Comparison of ENCODE assay signal across 11 cellular contexts in the genomic region with DNA sequence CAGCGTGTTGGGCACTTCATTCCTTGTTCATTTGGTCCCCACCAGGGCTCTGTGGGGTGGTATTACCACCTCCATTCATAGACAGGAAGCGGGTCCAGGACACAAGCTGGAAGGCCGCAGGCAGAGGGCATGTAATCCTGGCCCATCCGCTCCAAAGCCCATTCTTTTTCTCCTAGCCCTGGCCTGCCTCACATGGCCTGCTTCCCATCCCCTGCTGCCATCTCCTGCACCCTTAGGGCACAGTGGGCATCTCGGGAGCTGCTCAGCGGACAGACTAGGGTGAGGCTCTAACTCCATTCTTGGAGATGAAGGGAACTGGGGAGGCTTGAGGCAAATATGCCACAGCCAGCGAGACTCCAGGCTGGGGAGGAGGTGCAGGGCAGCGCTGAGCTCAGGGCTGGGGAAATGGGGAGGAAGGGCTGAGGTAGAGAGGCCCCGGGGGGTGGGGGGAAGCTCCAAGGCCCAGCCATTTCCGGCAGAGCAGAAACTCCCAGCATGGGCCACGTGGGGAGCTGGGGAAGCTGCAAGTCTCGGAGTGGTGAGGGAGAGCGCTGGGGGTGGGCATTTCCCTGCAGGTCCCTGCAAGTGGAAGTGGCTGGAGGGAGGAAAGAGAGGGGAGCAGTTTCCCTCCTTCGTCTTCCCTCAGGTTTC. TPM values are rescaled to one million over a fixed set of nuclear protein-coding genes. Genes with fewer than 3 reads are reported as not detected.
DNase-seq lines count a peak whose midpoint lies in the region; ATAC-seq and TF ChIP-seq lines count a peak whose summit lies in the region.
"Had no signal": no experiment of that assay in that cellular context is flagged by ENCODE, and none has a peak within 500 bp of the region (broad histone marks: within the 10 kb centered on the region; RNA-seq: fewer than 3 reads in every experiment).

No MANE protein-coding gene starts in this region.

- CTCF ChIA-PET in naive thymus-derived CD4-positive, alpha-beta T cell (lab: Charles Lee), result interaction anchor here (0.7 to 2.5 kb wide), 8 partner anchors 9 to 347 kb away, joined by 3 to 16 read pairs (median 5); a partner anchor contains a TSS

- ATAC-seq in activated naive CD4-positive, alpha-beta T cell treated with anti-CD3 and anti-CD28 coated beads, Interleukin-2, amount 50 U/mL, for 72 hours, result peak; percentile 86 to 87
- peak; percentile 86 for ATAC-seq in naive thymus-derived CD4-positive, alpha-beta T cell
- no peak for ATAC-seq in HG03439 (IDR thresholded peaks at IDR 0.05; ENCODE audit: unreplicated experiment)
- no peak for ATAC-seq in HG02870 (IDR thresholded peaks at IDR 0.05; ENCODE audit: unreplicated experiment)

- peak overlapping the region; percentile 38 for H3K4me3 ChIP-seq in naive thymus-derived CD4-positive, alpha-beta T cell (ENCODE audit: low read length)
- H3K4me3 ChIP-seq in HAP-1, result no peak overlapping the region

- peak overlapping the region; percentile 34 for H3K27ac ChIP-seq in naive thymus-derived CD4-positive, alpha-beta T cell (ENCODE audit: low read depth, low read length)

- H3K36me3 ChIP-seq in naive thymus-derived CD4-positive, alpha-beta T cell (ENCODE audit: control insufficient read depth in 2 of 3, insufficient read depth in 3 of 3, low read length in 3 of 3), result no peaks in the 10 kb centered on the region
- no peaks in the 10 kb centered on the region for H3K36me3 ChIP-seq in HAP-1 (replicated peaks)

- peaks cover 0 to 4% (median 0%) of the 10 kb centered on the region in 5 donors for H3K27me3 Mint-ChIP-seq in naive thymus-derived CD4-positive, alpha-beta T cell
- H3K27me3 Mint-ChIP-seq in osteocyte (ENCODE audit: unreplicated experiment), result peaks cover 2% of the 10 kb centered on the region

- H3K9me3 Mint-ChIP-seq in activated naive CD4-positive, alpha-beta T cell treated with anti-CD3 and anti-CD28 coated beads, Interleukin-2, amount 50 U/mL, for 72 hours, result no peaks in the 10 kb centered on the region
- no peaks in the 10 kb centered on the region for H3K9me3 Mint-ChIP-seq in naive thymus-derived CD4-positive, alpha-beta T cell
- H3K9me3 Mint-ChIP-seq in osteocyte (ENCODE audit: unreplicated experiment), result no peaks in the 10 kb centered on the region

- H3K9me3 ChIP-seq in naive thymus-derived CD4-positive, alpha-beta T cell (ENCODE audit: control insufficient read depth in 2 of 3, low read length in 3 of 3), result no peaks in the 10 kb centered on the region
- no peaks in the 10 kb centered on the region for H3K9me3 ChIP-seq in HAP-1

- no peaks in the 10 kb centered on the region for H3K27me3 ChIP-seq in naive thymus-derived CD4-positive, alpha-beta T cell (ENCODE audit: control insufficient read depth in 2 of 2, insufficient read depth in 2 of 2, low read length in 2 of 2)
- H3K27me3 ChIP-seq in HAP-1 (ENCODE audit: low read depth), result peaks cover 2% of the 10 kb centered on the region; the same call in 1 of the 2 replicates

- no peak for TF ChIP-seq CTCF in osteocyte (IDR thresholded peaks at IDR 0.05)

- in situ Hi-C loops in HAP-1 (cut with MboI; ENCODE audit: low sequenced_read_pairs), result no loop called here

- H3K4me1 Mint-ChIP-seq in naive thymus-derived CD4-positive, alpha-beta T cell, result peaks cover 31 to 60% (median 54%) of the 10 kb centered on the region in 7 donors
- H3K4me1 Mint-ChIP-seq in osteocyte (ENCODE audit: unreplicated experiment), result peaks cover 11% of the 10 kb centered on the region

- POLR2A ChIA-PET in naive thymus-derived CD4-positive, alpha-beta T cell (lab: Charles Lee), result interaction anchor here (0.6 to 3.1 kb wide), 15 partner anchors 11 to 572 kb away, joined by 3 to 28 read pairs (median 4); a partner anchor contains a TSS

- intact Hi-C loops in naive thymus-derived CD4-positive, alpha-beta T cell (cut with micrococcal nuclease), result loop anchor here in 1 of 2 donors (2.0 kb wide), 1 partner anchor 15 kb away; no protein-coding TSS in a partner anchor

- peaks cover 12 to 24% of the 10 kb centered on the region in 2 donors for H3K4me1 ChIP-seq in naive thymus-derived CD4-positive, alpha-beta T cell (ENCODE audit: control insufficient read depth in 2 of 2, insufficient read depth in 2 of 2, low read length in 2 of 2)
- H3K4me1 ChIP-seq in HAP-1, result no peaks in the 10 kb centered on the region

- peak overlapping the region; percentile 54 to 87 for H3K27ac Mint-ChIP-seq in activated naive CD4-positive, alpha-beta T cell treated with anti-CD3 and anti-CD28 coated beads, Interleukin-2, amount 50 U/mL, for 72 hours
- peak overlapping the region in 8 of 9 donors; percentile 56 to 82 (median 76) for H3K27ac Mint-ChIP-seq in naive thymus-derived CD4-positive, alpha-beta T cell
- H3K27ac Mint-ChIP-seq in osteocyte (ENCODE audit: unreplicated experiment), result no peak overlapping the region

- no peaks in the 10 kb centered on the region for H3K36me3 Mint-ChIP-seq in activated naive CD4-positive, alpha-beta T cell treated with anti-CD3 and anti-CD28 coated beads, Interleukin-2, amount 50 U/mL, for 72 hours
- no peaks in the 10 kb centered on the region for H3K36me3 Mint-ChIP-seq in naive thymus-derived CD4-positive, alpha-beta T cell
- H3K36me3 Mint-ChIP-seq in osteocyte (ENCODE audit: unreplicated experiment), result no peaks in the 10 kb centered on the region

- DNase-seq in CMK (ENCODE audit: low read depth) (peak; percentile 75), NOMO-1 treated with DMSO at 0.1 percent for 48 hours (lab: John Stamatoyannopoulos, UW; ENCODE audit: unreplicated experiment) (peak; percentile 51), HAP-1 (ENCODE audit: low spot score in 2 of 2) (no peak), osteocyte (ENCODE audit: extremely low spot score, unreplicated experiment) (no peak)
- DNase-seq in activated naive CD4-positive, alpha-beta T cell treated with anti-CD3 and anti-CD28 coated beads, Interleukin-2, amount 50 U/mL, for 72 hours (ENCODE audit: low spot score in 2 of 2), result no peak
- peak in 6 of 9 donors; percentile 53 to 70 (median 58) for DNase-seq in naive thymus-derived CD4-positive, alpha-beta T cell
- DNase-seq: amniotic stem cell had no signal

- peak overlapping the region in 9 of 10 donors; percentile 33 to 74 (median 66) for H3K4me3 Mint-ChIP-seq in naive thymus-derived CD4-positive, alpha-beta T cell
- no peak overlapping the region for H3K4me3 Mint-ChIP-seq in osteocyte (ENCODE audit: unreplicated experiment)

RNA-seq across cellular contexts. Expression of a gene that starts 14.3 kb away (rescaled TPM):
- total RNA-seq in activated naive CD4-positive, alpha-beta T cell treated with anti-CD3 and anti-CD28 coated beads, Interleukin-2, amount 50 U/mL, for 72 hours, result 10 to 100 TPM; 46.6 to 57.4 TPM
- total RNA-seq in naive thymus-derived CD4-positive, alpha-beta T cell, result 100 to 1,000 TPM in 4 of 5 experiments, 10 to 100 TPM in 1; 67.8 to 269 (median 266) TPM
- 1 to 10 TPM; 6.7 to 7.2 TPM for polyA plus RNA-seq in naive thymus-derived CD4-positive, alpha-beta T cell
- 115 and 122 TPM in 2 replicates for total RNA-seq in osteocyte

RNA-seq across cellular contexts. Expression of a gene that starts 16.0 kb away (rescaled TPM):
- total RNA-seq in activated naive CD4-positive, alpha-beta T cell treated with anti-CD3 and anti-CD28 coated beads, Interleukin-2, amount 50 U/mL, for 72 hours, result 1 to 10 TPM in 1 of 2 donors, under 1 TPM in 1; 0.80 to 2.0 TPM
- under 1 TPM in 1 of 5 experiments, not detected in 4; 0.24 TPM for total RNA-seq in naive thymus-derived CD4-positive, alpha-beta T cell
- polyA plus RNA-seq in naive thymus-derived CD4-positive, alpha-beta T cell, result under 1 TPM in 1 of 2 donors, not detected in 1; 0.51 TPM
- total RNA-seq in osteocyte, result 0.42 and 0.86 TPM in 2 replicates
- total RNA-seq: LHCN-M2, mesenteric fat pad had no signal

RNA-seq across cellular contexts. Expression of a gene that starts 31.5 kb away (rescaled TPM):
- total RNA-seq in activated naive CD4-positive, alpha-beta T cell treated with anti-CD3 and anti-CD28 coated beads, Interleukin-2, amount 50 U/mL, for 72 hours, result not detected
- total RNA-seq in naive thymus-derived CD4-positive, alpha-beta T cell, result not detected
- not detected for polyA plus RNA-seq in naive thymus-derived CD4-positive, alpha-beta T cell
- not detected in 2 replicates for total RNA-seq in osteocyte
- total RNA-seq: LHCN-M2, mesenteric fat pad had no signal

RNA-seq across cellular contexts. Expression of a gene that starts 56.4 kb away (rescaled TPM):
- 10 to 100 TPM in 1 of 2 donors, 1 to 10 TPM in 1; 9.3 to 25.9 TPM for total RNA-seq in activated naive CD4-positive, alpha-beta T cell treated with anti-CD3 and anti-CD28 coated beads, Interleukin-2, amount 50 U/mL, for 72 hours
- 1 to 10 TPM in 4 of 5 experiments, under 1 TPM in 1; 0.41 to 2.9 (median 2.1) TPM for total RNA-seq in naive thymus-derived CD4-positive, alpha-beta T cell
- polyA plus RNA-seq in naive thymus-derived CD4-positive, alpha-beta T cell, result 1 to 10 TPM in 1 of 2 donors, under 1 TPM in 1; 0.60 to 1.1 TPM
- total RNA-seq in osteocyte, result not detected in 2 replicates
- total RNA-seq: LHCN-M2, mesenteric fat pad had no signal

RNA-seq across cellular contexts. Expression of a gene that starts 57.9 kb away (rescaled TPM):
- total RNA-seq in activated naive CD4-positive, alpha-beta T cell treated with anti-CD3 and anti-CD28 coated beads, Interleukin-2, amount 50 U/mL, for 72 hours, result 10 to 100 TPM; 39.0 to 60.1 TPM
- 100 to 1,000 TPM in 4 of 5 experiments, 10 to 100 TPM in 1; 53.5 to 136 (median 109) TPM for total RNA-seq in naive thymus-derived CD4-positive, alpha-beta T cell
- polyA plus RNA-seq in naive thymus-derived CD4-positive, alpha-beta T cell, result 10 to 100 TPM in 1 of 2 donors, 1 to 10 TPM in 1; 8.4 to 13.5 TPM
- 31.6 and 32.7 TPM in 2 replicates for total RNA-seq in osteocyte

Comparison
In these comparisons a context has a peak if more than half of its experiments do, and no peak if none do; other contexts are left out.
1. DNase-seq: peak in CMK (single experiment), NOMO-1 treated with DMSO at 0.1 percent for 48 hours (single experiment) and naive thymus-derived CD4-positive, alpha-beta T cell (6 of 9); none in activated naive CD4-positive, alpha-beta T cell treated with anti-CD3 and anti-CD28 coated beads, Interleukin-2, amount 50 U/mL, for 72 hours (0 of 2), HAP-1 (0 of 2) and osteocyte (single experiment).
2. ATAC-seq: peak in activated naive CD4-positive, alpha-beta T cell treated with anti-CD3 and anti-CD28 coated beads, Interleukin-2, amount 50 U/mL, for 72 hours (2 of 2) and naive thymus-derived CD4-positive, alpha-beta T cell (single experiment); none in HG03439 (single experiment) and HG02870 (single experiment).